Comparison of ENCODE assay signal across 18 cellular contexts in the genomic region with DNA sequence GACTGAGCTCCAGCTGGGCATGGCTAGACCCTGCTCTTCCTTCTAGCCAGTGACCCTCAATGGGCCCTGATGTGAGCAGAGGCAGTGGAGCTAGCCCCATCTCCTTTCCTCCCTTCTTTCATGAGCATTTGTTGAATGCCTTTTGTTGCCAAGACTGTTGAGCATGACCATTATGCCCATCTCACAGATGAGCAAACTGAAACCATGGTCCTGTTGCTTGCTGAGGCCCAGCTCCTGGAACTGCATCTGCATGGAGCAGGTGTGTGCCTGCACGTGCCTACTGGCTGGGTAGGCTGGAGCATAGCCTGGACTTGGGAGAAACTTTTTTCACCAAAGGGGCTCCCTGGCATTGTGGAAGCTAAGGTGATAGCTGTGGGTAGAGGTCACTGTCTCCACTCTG. TPM values are rescaled to one million over a fixed set of nuclear protein-coding genes. Genes with fewer than 3 reads are reported as not detected.
A peak's percentile ranks its signal among the peaks of the same experiment; 100 is the strongest.
DNase-seq lines count a peak whose midpoint lies in the region; ATAC-seq, FAIRE-seq and TF ChIP-seq lines count a peak whose summit lies in the region.
"Had no signal": no experiment of that assay in that cellular context is flagged by ENCODE, and none has a peak within 500 bp of the region (broad histone marks: within the 10 kb centered on the region; RNA-seq: fewer than 3 reads in every experiment).

No MANE protein-coding gene starts in this region.

- H2BK15ac ChIP-seq in H1 (ENCODE audit: low read length) (no peak overlapping the region), neuronal stem cell (ENCODE audit: low read length) (no peak overlapping the region)

- H2BK12ac ChIP-seq in H1 (ENCODE audit: low read depth, low read length) (0 out of 2 replicates have a peak overlapping the region, but pooled peaks have one; percentile 39), neuronal stem cell (ENCODE audit: low read length) (no peak overlapping the region)

- H3K36me3 Mint-ChIP-seq in Calu3 (ENCODE audit: insufficient read depth, unreplicated experiment): peaks cover 13% of the 10 kb centered on the region
- H3K36me3 Mint-ChIP-seq: CD4-positive, alpha-beta memory T cell had no signal

- H3K36me3 ChIP-seq in H1 (ENCODE audit: control insufficient read depth in 2 of 4, insufficient read depth in 4 of 4, low read length in 3 of 4) (no peaks in the 10 kb centered on the region), neuronal stem cell (replicated peaks in 1 of 2; ENCODE audit: control insufficient read depth in 2 of 2, insufficient read depth in 2 of 2, low read length in 2 of 2) (no peaks in the 10 kb centered on the region)

- peaks cover 0 to 5% of the 10 kb centered on the region in 2 experiments for H4K20me1 ChIP-seq in H1 (replicated peaks in 1 of 2; ENCODE audit: control insufficient read depth in 1 of 2, insufficient read depth in 2 of 2, low read length in 2 of 2)

- no peaks in the 10 kb centered on the region for H3K4me1 Mint-ChIP-seq in Calu3 (ENCODE audit: low read depth, unreplicated experiment)

- H3K56ac ChIP-seq in H1 (replicated peaks; ENCODE audit: insufficient read length, low read depth, low read length): no peak overlapping the region

- H4K5ac ChIP-seq in H1 (ENCODE audit: insufficient read length, low read depth, low read length): no peak overlapping the region

- H3K27ac Mint-ChIP-seq in Calu3 (ENCODE audit: unreplicated experiment): peak overlapping the region; percentile 22
- H3K27ac Mint-ChIP-seq: GM23338, HFFc6 had no signal

- H2BK5ac ChIP-seq in H1 (ENCODE audit: low read depth, low read length): no peak overlapping the region
- H2BK5ac ChIP-seq in neuronal stem cell (ENCODE audit: low read length): no peak overlapping the region

- 0 out of 2 replicates have a peak overlapping the region, but pooled peaks have one; percentile 0 for H2AK5ac ChIP-seq in H1 (ENCODE audit: low read depth, low read length)
- no peak overlapping the region for H2AK5ac ChIP-seq in neuronal stem cell (ENCODE audit: low read depth, low read length)

- H2BK120ac ChIP-seq in H1 (replicated peaks; ENCODE audit: low read depth, low read length) (no peak overlapping the region), neuronal stem cell (ENCODE audit: low read depth, low read length) (no peak overlapping the region)

- no peak for TF ChIP-seq RAD21 in H1 (IDR thresholded peaks at IDR 0.05 in 1 of 2, conservative IDR thresholded peaks at IDR 0.05 in 1 of 2; ENCODE audit: low read depth in 2 of 2, low read length in 2 of 2)

- H3K9me3 Mint-ChIP-seq in Calu3 (ENCODE audit: low read depth, unreplicated experiment): no peaks in the 10 kb centered on the region
- H3K9me3 Mint-ChIP-seq: CD4-positive, alpha-beta memory T cell; GM23338; HFFc6 had no signal

- H3K4me3 ChIP-seq in H1 (ENCODE audit: extremely low read depth in 1 of 4, insufficient read depth in 2 of 4, low read depth in 3 of 4, low read length in 4 of 4) (no peak overlapping the region), neuronal stem cell (ENCODE audit: low read length in 2 of 2) (peak overlapping the region in 1 of 2 donors; percentile 30)
- H3K4me3 ChIP-seq: GM12878, GM23338, HAP-1 had no signal

- no peak for TF ChIP-seq EP300 in H1 (IDR thresholded peaks at IDR 0.05; ENCODE audit: borderline replicate concordance in 1 of 2, low read depth in 2 of 2, low read length in 2 of 2)

- DNase-seq in Calu3 (no peak), H1 (ENCODE audit: low read depth in 1 of 2, low spot score in 2 of 2) (no peak), neuronal stem cell (ENCODE audit: low spot score) (no peak)
- no peak for DNase-seq in stimulated activated CD4-positive, alpha-beta T cell treated with anti-CD3 and anti-CD28 coated beads, Interleukin-2, amount 100 ng/mL, for 24 hours
- DNase-seq: CD4-positive, alpha-beta memory T cell; COR-L47; DMS153; DND-41; GDM1; HFFc6 had no signal

- intact Hi-C loops in Calu3 (cut with micrococcal nuclease; ENCODE audit: unreplicated experiment): no loop called here

- H3K23me2 ChIP-seq in H1 (ENCODE audit: low read depth, low read length): peaks cover 18% of the 10 kb centered on the region; the same call in 1 of the 2 replicates

- TF ChIP-seq CTCF in Calu3 (IDR thresholded peaks at IDR 0.05; ENCODE audit: unreplicated experiment) (no peak), H1 (IDR thresholded peaks at IDR 0.05; ENCODE audit: control extremely low read depth in 1 of 3, insufficient read depth in 1 of 3, low read depth in 1 of 3, low read length in 3 of 3) (no peak)

- CTCF ChIA-PET in Calu3 (lab: Charles Lee) (no interaction called here), H1 (lab: Charles Lee; ENCODE audit: partially characterized antibody) (interaction anchor here (1.1 to 4.6 kb wide), 7 partner anchors 11 to 124 kb away, joined by 4 to 21 read pairs (median 6); no protein-coding TSS in a partner anchor)

- H3K4me2 ChIP-seq in H1 (ENCODE audit: insufficient read depth in 1 of 2, low read depth in 2 of 2, low read length in 2 of 2) (no peak overlapping the region), neuronal stem cell (ENCODE audit: insufficient read depth, low read length, poor library complexity, severe bottlenecking) (no peak overlapping the region)
- H3K4me2 ChIP-seq: GM23338 had no signal

- H3K9me3 ChIP-seq in H1 (ENCODE audit: insufficient read depth in 2 of 2, low read depth in 1 of 2, low read length in 1 of 2) (no peaks in the 10 kb centered on the region), neuronal stem cell (replicated peaks in 1 of 2; ENCODE audit: control insufficient read depth in 2 of 2, insufficient read depth in 1 of 2, low read depth in 1 of 2, low read length in 2 of 2) (no peaks in the 10 kb centered on the region)
- H3K9me3 ChIP-seq: HAP-1 had no signal

- H3K9ac ChIP-seq in H1 (replicated peaks in 1 of 4; ENCODE audit: extremely low read depth in 1 of 4, low read depth in 3 of 4, low read length in 3 of 4) (no peak overlapping the region), neuronal stem cell (ENCODE audit: low read depth, low read length, poor library complexity) (no peak overlapping the region)

- peaks cover 0 to 42% (median 27%) of the 10 kb centered on the region in 4 experiments; a peak in 6 of 7 replicates for H3K27me3 ChIP-seq in H1 (replicated peaks in 1 of 4; ENCODE audit: control insufficient read depth in 3 of 4, extremely low read depth in 1 of 4, insufficient read depth in 3 of 4, low read length in 3 of 4)
- H3K27me3 ChIP-seq in neuronal stem cell (ENCODE audit: control insufficient read depth in 3 of 3, insufficient read depth in 3 of 3, low read depth in 1 of 3, low read length in 3 of 3): peaks cover 0 to 67% (median 39%) of the 10 kb centered on the region in 3 experiments

- H2AFZ ChIP-seq in H1 (ENCODE audit: low read length) (no peak overlapping the region), neuronal stem cell (ENCODE audit: low read length) (no peak overlapping the region)
- H2AFZ ChIP-seq: GM23338 had no signal

- TF ChIP-seq POLR2A in H1 (IDR thresholded peaks at IDR 0.05; ENCODE audit: control extremely low read depth in 1 of 2, low read depth in 2 of 2, low read length in 2 of 2): no peak

- no peak overlapping the region for H3K4me3 Mint-ChIP-seq in Calu3 (ENCODE audit: low read depth, unreplicated experiment)
- H3K4me3 Mint-ChIP-seq: GM23338, HFFc6 had no signal

- peaks cover 0 to 8% (median 5%) of the 10 kb centered on the region in 4 experiments; a peak in 6 of 7 replicates for H3K4me1 ChIP-seq in H1 (replicated peaks in 1 of 4; ENCODE audit: control insufficient read depth in 3 of 4, insufficient read depth in 4 of 4, low read length in 3 of 4)
- H3K4me1 ChIP-seq in neuronal stem cell (ENCODE audit: control insufficient read depth in 2 of 2, insufficient read depth in 1 of 2, low read depth in 1 of 2, low read length in 2 of 2): peaks cover 5 to 9% of the 10 kb centered on the region in 2 donors

- H3K23ac ChIP-seq in H1 (ENCODE audit: insufficient read length) (no peak overlapping the region), neuronal stem cell (ENCODE audit: low read depth, low read length, poor library complexity) (no peak overlapping the region)

- WGBS in H1 (ENCODE audit: extremely low coverage in 1 of 2, insufficient coverage in 1 of 2, insufficient read length in 1 of 2, insufficient replicate concordance in 2 of 2, low coverage in 1 of 2, low lambda C conversion rate in 2 of 2, missing lambda C conversion rate in 1 of 2), 2 experiments: 77% methylated on average over 1 of the region's 1 CpG; no CpG with 5 or more reads in 1 of the 2 experiments
- no CpG with 5 or more reads among the region's 1 CpG for WGBS in neuronal stem cell (ENCODE audit: extremely low coverage in 2 of 2, insufficient read length in 2 of 2, insufficient replicate concordance in 1 of 2), 2 donors

- H3K27ac ChIP-seq in H1 (ENCODE audit: low read depth, low read length) (no peak overlapping the region), neuronal stem cell (replicated peaks; ENCODE audit: low read length) (no peak overlapping the region)

- H3K79me1 ChIP-seq in H1 (ENCODE audit: low read depth, low read length) (no peaks in the 10 kb centered on the region; the same call in 1 of the 2 replicates), neuronal stem cell (ENCODE audit: low read depth, low read length) (no peaks in the 10 kb centered on the region)

- no peak for FAIRE-seq in H1 (lab: Jason Lieb, UNC)
- FAIRE-seq: GM12878, H54 had no signal

- ATAC-seq in HG02870 (IDR thresholded peaks at IDR 0.05; ENCODE audit: unreplicated experiment) (no peak), GM18520 (IDR thresholded peaks at IDR 0.05; ENCODE audit: unreplicated experiment) (no peak)
- ATAC-seq: GM12878, GM23338 had no signal

- POLR2A ChIA-PET in H1 (lab: Charles Lee; ENCODE audit: partially characterized antibody): interaction anchor here (1.4 kb wide), 1 partner anchor 76 kb away, joined by 3 read pairs; no protein-coding TSS in a partner anchor

- peaks cover 0 to 3% of the 10 kb centered on the region in 2 experiments; a peak in 1 of 4 replicates for H3K79me2 ChIP-seq in H1 (ENCODE audit: control insufficient read depth in 1 of 2, insufficient read depth in 2 of 2, low read length in 2 of 2)

- H4K91ac ChIP-seq in H1 (replicated peaks; ENCODE audit: insufficient read length, low read length) (no peak overlapping the region), neuronal stem cell (ENCODE audit: low read depth, low read length, poor library complexity) (no peak overlapping the region)

- H4K8ac ChIP-seq in H1 (ENCODE audit: extremely low read depth, insufficient read depth, low read length) (no peak overlapping the region), neuronal stem cell (ENCODE audit: low read depth, low read length) (no peak overlapping the region)

- no peak overlapping the region for H2BK20ac ChIP-seq in H1 (ENCODE audit: low read length)

- BruUV-seq in Calu3 (replicated peaks; lab: Mats Ljungman, UMichigan): no TSS peak

- no peaks in the 10 kb centered on the region for H3K27me3 Mint-ChIP-seq in Calu3 (ENCODE audit: unreplicated experiment)

- H3K18ac ChIP-seq in H1 (ENCODE audit: extremely low read depth, low read length): no peak overlapping the region
- peak overlapping the region; percentile 40 for H3K18ac ChIP-seq in neuronal stem cell (ENCODE audit: low read length)

- H3K4ac ChIP-seq in H1 (replicated peaks; ENCODE audit: insufficient read length, low read depth, low read length): no peak overlapping the region
- no peak overlapping the region for H3K4ac ChIP-seq in neuronal stem cell (ENCODE audit: low read length)

- H3K14ac ChIP-seq in H1 (ENCODE audit: insufficient read length) (no peak overlapping the region), neuronal stem cell (ENCODE audit: low read length) (no peak overlapping the region)

RNA-seq across cellular contexts. Expression of gene WNK2, which starts 3.0 kb away (rescaled TPM):
- total RNA-seq in Calu3 (2022): 81.2 and 85.7 TPM in 2 replicates
- 87.2 and 89.2 TPM in 2 replicates for total RNA-seq in H1 (2021; fragmentation: NEBNext Ultra II Directional; extraction: Animal tissue kit (Norgen Biotek cat#: 25700))
- polyA plus RNA-seq in H1 (2011; rRNA removed): 12.0 and 20.6 TPM in 2 replicates
- polyA plus RNA-seq in H1 (2011; cell fraction: cytosol; rRNA removed): 11.5 TPM
- polyA plus RNA-seq in H1 (2011; cell fraction: nucleus; rRNA removed): 51.7 TPM
- 69.6 to 91.7 TPM (median 76.7 TPM) in 4 replicates for polyA plus RNA-seq in H1 (2012, experiment 1 of 2)
- polyA plus RNA-seq in H1 (2012, experiment 2 of 2): 42.2 TPM
- polyA plus RNA-seq in H1 (2013, experiment 1 of 2): 48.8 TPM
- 43.7 TPM for polyA plus RNA-seq in H1 (2013, experiment 2 of 2)
- polyA minus RNA-seq in H1 (2011; rRNA and poly(A)+ RNA removed): 22.2 and 25.3 TPM in 2 replicates
- 43.6 TPM for polyA minus RNA-seq in H1 (2011; cell fraction: cytosol; rRNA and poly(A)+ RNA removed)
- 37.6 TPM for polyA minus RNA-seq in H1 (2011; cell fraction: nucleus; rRNA and poly(A)+ RNA removed)
- 22.1 TPM for polyA plus RNA-seq in neuronal stem cell (2013, experiment 1 of 2)
- 22.8 TPM for polyA plus RNA-seq in neuronal stem cell (2013, experiment 2 of 2)
- total RNA-seq: A172, HFFc6 had no signal
- polyA plus RNA-seq: BJ; CD4-positive, alpha-beta memory T cell; GM12878 had no signal

RNA-seq across cellular contexts. Expression of gene NINJ1, which starts 46.9 kb away (rescaled TPM):
- total RNA-seq in Calu3 (2022): 12.6 and 15.2 TPM in 2 replicates
- 28.2 TPM in 2 replicates for total RNA-seq in H1 (2021; fragmentation: NEBNext Ultra II Directional; extraction: Animal tissue kit (Norgen Biotek cat#: 25700))
- polyA plus RNA-seq in H1 (2011; rRNA removed): 65.6 and 88.0 TPM in 2 replicates
- 45.5 TPM for polyA plus RNA-seq in H1 (2011; cell fraction: cytosol; rRNA removed)
- 45.0 TPM for polyA plus RNA-seq in H1 (2011; cell fraction: nucleus; rRNA removed)
- polyA plus RNA-seq in H1 (2012, experiment 1 of 2): 32.2 to 46.6 TPM (median 40.1 TPM) in 4 replicates
- polyA plus RNA-seq in H1 (2012, experiment 2 of 2): 36.1 TPM
- polyA plus RNA-seq in H1 (2013, experiment 1 of 2): 32.5 TPM
- polyA plus RNA-seq in H1 (2013, experiment 2 of 2): 34.8 TPM
- 13.6 and 14.1 TPM in 2 replicates for polyA minus RNA-seq in H1 (2011; rRNA and poly(A)+ RNA removed)
- 17.8 TPM for polyA minus RNA-seq in H1 (2011; cell fraction: cytosol; rRNA and poly(A)+ RNA removed)
- polyA minus RNA-seq in H1 (2011; cell fraction: nucleus; rRNA and poly(A)+ RNA removed): 19.2 TPM
- polyA plus RNA-seq in neuronal stem cell (2013, experiment 1 of 2): 36.0 TPM
- 35.7 TPM for polyA plus RNA-seq in neuronal stem cell (2013, experiment 2 of 2)
